In the genomic region with DNA sequence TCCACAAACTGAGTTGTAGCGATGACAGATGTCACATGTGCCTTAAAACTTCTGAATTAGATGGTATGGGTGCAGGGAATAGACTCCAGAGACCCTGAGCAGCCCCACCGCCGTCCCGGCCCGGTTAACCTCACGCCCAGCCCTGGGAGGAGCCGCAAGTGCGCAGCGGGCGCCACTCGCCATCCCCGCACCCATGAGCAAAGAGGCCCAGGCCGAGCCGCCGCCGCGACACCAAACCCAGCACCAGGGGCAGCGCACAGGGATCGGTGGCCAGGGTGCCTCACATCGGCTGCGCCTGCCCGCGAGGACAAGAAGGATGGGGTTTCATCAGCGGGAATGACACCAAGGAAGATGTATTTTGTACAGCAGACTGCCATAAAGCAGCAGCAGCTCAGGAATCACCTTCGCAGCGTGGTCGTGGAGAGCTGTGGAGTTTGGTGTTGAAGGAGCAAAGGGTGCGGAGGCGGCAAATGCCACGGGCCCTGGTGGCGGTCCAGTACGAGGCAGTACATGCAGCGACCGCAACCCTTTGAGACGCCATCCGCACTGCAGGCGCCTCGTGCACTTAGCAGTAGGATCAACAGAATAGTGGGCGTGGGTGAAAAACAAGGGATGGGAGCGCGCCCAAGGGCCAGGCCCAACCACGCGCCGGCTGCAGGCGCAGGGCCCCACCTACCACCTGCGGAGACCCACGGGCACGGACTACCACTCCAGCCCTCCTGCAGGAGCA, we compare ENCODE assay signal across 21 cellular contexts.
"Had no signal": no experiment of that assay in that cellular context is flagged by ENCODE, and none has a peak within 500 bp of the region (broad histone marks: within the 10 kb centered on the region; RNA-seq: fewer than 3 reads in every experiment).

No MANE protein-coding gene starts in this region.

- ATAC-seq: esophagus mucosa, heart left ventricle, left colon, left ventricle myocardium superior had no signal

- DNase-seq: dorsolateral prefrontal cortex; effector CD8-positive, alpha-beta T cell; heart left ventricle; hippocampal formation; left colon; left ventricle myocardium superior; mesendoderm; naive B cell; ovary; sigmoid colon; stimulated activated CD4-positive, alpha-beta T cell treated with anti-CD3 and anti-CD28 coated beads, Interleukin-2, amount 100 ng/mL, for 24 hours; stimulated activated CD4-positive, alpha-beta T cell treated with anti-CD3 and anti-CD28 coated beads, Interleukin-4, amount 100 ng/mL, for 4 hours; stimulated activated naive CD4-positive, alpha-beta T cell; tibial artery had no signal

- H3K4me1 Mint-ChIP-seq: naive B cell had no signal

- H3K4me3 ChIP-seq: coronary artery, dorsolateral prefrontal cortex, heart left ventricle, lung, ovary, right atrium auricular region, sigmoid colon, skin epidermis, tibial artery had no signal

- H3K9me3 ChIP-seq: heart left ventricle, ovary, right atrium auricular region, sigmoid colon, tibial artery had no signal

- H3K4me3 Mint-ChIP-seq: naive B cell had no signal

- H3K27me3 ChIP-seq: dorsolateral prefrontal cortex, heart left ventricle, ovary, right atrium auricular region, sigmoid colon, tibial artery had no signal

- H3K4me1 ChIP-seq: right atrium auricular region, sigmoid colon had no signal

- H3K36me3 ChIP-seq: heart left ventricle, ovary, right atrium auricular region, sigmoid colon, tibial artery had no signal

- H3K27ac ChIP-seq: coronary artery, dorsolateral prefrontal cortex, heart left ventricle, ovary, right atrium auricular region, sigmoid colon, skin epidermis, tibial artery had no signal

- H3K9me3 Mint-ChIP-seq: naive B cell had no signal

- H3K36me3 Mint-ChIP-seq: naive B cell had no signal

- FAIRE-seq: endometrium, frontal cortex had no signal

- H3K27me3 Mint-ChIP-seq: naive B cell had no signal
